Comparison of ENCODE assay signal across 16 cellular contexts in the genomic region with DNA sequence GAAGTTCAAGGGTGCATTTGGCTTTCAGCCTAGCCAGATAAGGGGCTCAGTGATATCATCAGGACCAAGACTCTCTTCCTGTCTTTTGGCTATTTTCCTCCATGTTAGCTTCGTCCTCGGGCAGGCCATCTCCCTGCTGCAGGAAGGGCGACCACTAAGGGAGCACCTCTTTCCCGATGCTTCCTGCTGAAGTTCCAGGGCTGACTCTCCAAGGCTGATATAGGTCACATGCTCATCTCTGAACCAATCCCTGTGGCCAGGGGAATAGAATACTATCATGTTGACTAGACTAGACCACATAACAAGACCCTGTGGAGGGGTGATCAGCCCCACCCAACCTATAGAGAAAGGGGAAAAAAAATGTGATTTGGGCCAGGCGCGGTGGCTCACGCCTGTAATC.
"Had no signal": no experiment of that assay in that cellular context is flagged by ENCODE, and none has a peak within 500 bp of the region (broad histone marks: within the 10 kb centered on the region; RNA-seq: fewer than 3 reads in every experiment).

No MANE protein-coding gene starts in this region.

- H3K36me3 Mint-ChIP-seq: activated CD4-positive, alpha-beta memory T cell treated with anti-CD3 and anti-CD28 coated beads for 36 hours; activated naive CD4-positive, alpha-beta T cell treated with anti-CD3 and anti-CD28 coated beads, Interleukin-2, amount 50 U/mL, for 72 hours; memory B cell; natural killer cell; stimulated activated naive B cell treated with anti-CD40 and anti-IgM and Interleukin-4, amounts not matched to agents 10 μg/mL and 1 μg/mL and 100 μg/mL, for 72 hours had no signal

- H3K27me3 ChIP-seq: neutrophil, tibial nerve had no signal

- H3K4me1 ChIP-seq: esophagus muscularis mucosa, tibial nerve had no signal

- FAIRE-seq: colon had no signal

- H3K4me1 Mint-ChIP-seq: activated CD4-positive, alpha-beta T cell treated with anti-CD3 and anti-CD28 coated beads for 36 hours; memory B cell; natural killer cell had no signal

- H3K9me3 ChIP-seq: esophagus muscularis mucosa, neutrophil, tibial nerve had no signal

- H3K27me3 Mint-ChIP-seq: activated CD4-positive, alpha-beta memory T cell treated with anti-CD3 and anti-CD28 coated beads for 36 hours had no signal

- H3K4me3 Mint-ChIP-seq: activated CD4-positive, alpha-beta memory T cell treated with anti-CD3 and anti-CD28 coated beads for 36 hours; activated CD4-positive, alpha-beta T cell treated with anti-CD3 and anti-CD28 coated beads for 36 hours; activated T-cell treated with anti-CD3 and anti-CD28 coated beads, Interleukin-2, amount 50 U/mL, for 4 hours; memory B cell; natural killer cell; stimulated activated naive B cell treated with anti-CD40 and anti-IgM and Interleukin-4, amounts not matched to agents 10 μg/mL and 1 μg/mL and 100 μg/mL, for 72 hours; T-helper 2 cell treated with Interferon-gamma antibody and Interleukin-4, amounts not matched to agents 5 μg/mL and 100 μg/mL, for 36 hours had no signal

- H3K27ac ChIP-seq: esophagus muscularis mucosa, neutrophil had no signal

- H3K9me3 Mint-ChIP-seq: activated CD4-positive, alpha-beta memory T cell treated with anti-CD3 and anti-CD28 coated beads for 36 hours; activated naive CD4-positive, alpha-beta T cell treated with anti-CD3 and anti-CD28 coated beads, Interleukin-2, amount 50 U/mL, for 72 hours; activated T-cell treated with anti-CD3 and anti-CD28 coated beads, Interleukin-2, amount 50 U/mL, for 4 hours; natural killer cell; stimulated activated naive B cell treated with anti-CD40 and anti-IgM and Interleukin-4, amounts not matched to agents 10 μg/mL and 1 μg/mL and 100 μg/mL, for 72 hours; T-helper 2 cell treated with Interferon-gamma antibody and Interleukin-4, amounts not matched to agents 5 μg/mL and 100 μg/mL, for 36 hours had no signal

- H3K4me3 ChIP-seq: esophagus muscularis mucosa, tibial nerve had no signal

- H3K27ac Mint-ChIP-seq: activated CD4-positive, alpha-beta memory T cell treated with anti-CD3 and anti-CD28 coated beads for 36 hours; activated CD4-positive, alpha-beta T cell treated with anti-CD3 and anti-CD28 coated beads for 36 hours; activated naive CD4-positive, alpha-beta T cell treated with anti-CD3 and anti-CD28 coated beads, Interleukin-2, amount 50 U/mL, for 72 hours; memory B cell; natural killer cell; stimulated activated naive B cell treated with anti-CD40 and anti-IgM and Interleukin-4, amounts not matched to agents 10 μg/mL and 1 μg/mL and 100 μg/mL, for 72 hours; T-helper 2 cell treated with Interferon-gamma antibody and Interleukin-4, amounts not matched to agents 5 μg/mL and 100 μg/mL, for 36 hours had no signal

- H3K36me3 ChIP-seq: esophagus muscularis mucosa, neutrophil, tibial nerve had no signal

- ATAC-seq: activated CD4-positive, alpha-beta T cell treated with anti-CD3 and anti-CD28 coated beads for 36 hours; activated naive CD4-positive, alpha-beta T cell treated with anti-CD3 and anti-CD28 coated beads, Interleukin-2, amount 50 U/mL, for 72 hours; activated T-cell treated with anti-CD3 and anti-CD28 coated beads, Interleukin-2, amount 50 U/mL, for 4 hours; left ventricle myocardium superior; natural killer cell; stimulated activated naive B cell treated with anti-CD40 and anti-IgM and Interleukin-4, amounts not matched to agents 10 μg/mL and 1 μg/mL and 100 μg/mL, for 72 hours had no signal

- DNase-seq: activated CD4-positive, alpha-beta memory T cell treated with anti-CD3 and anti-CD28 coated beads for 36 hours; activated CD4-positive, alpha-beta T cell treated with anti-CD3 and anti-CD28 coated beads for 36 hours; activated effector memory CD4-positive, alpha-beta T cell treated with anti-CD3 and anti-CD28 coated beads, Interleukin-2, amount 50 U/mL, for 16 hours; activated T-cell treated with anti-CD3 and anti-CD28 coated beads, Interleukin-2, amount 50 U/mL, for 4 hours; islet precursor cell; left ventricle myocardium superior; natural killer cell; stimulated activated CD4-positive, alpha-beta T cell treated with anti-CD3 and anti-CD28 coated beads, Interleukin-4, amount 100 ng/mL, for 1 hour; stimulated activated naive B cell treated with anti-CD40 and anti-IgM and Interleukin-4, amounts not matched to agents 10 μg/mL and 1 μg/mL and 100 μg/mL, for 72 hours had no signal
